Comparison of ENCODE assay signal across 13 cellular contexts in genomic region chr5:2752875-2753435, GRCh38. TPM values are rescaled to one million over a fixed set of nuclear protein-coding genes. Genes with fewer than 3 reads are reported as not detected.
A peak's percentile ranks its signal among the peaks of the same experiment; 100 is the strongest.
DNase-seq lines count a peak whose midpoint lies in the region; ATAC-seq, FAIRE-seq and TF ChIP-seq lines count a peak whose summit lies in the region.
"Had no signal": no experiment of that assay in that cellular context is flagged by ENCODE, and none has a peak within 500 bp of the region (broad histone marks: within the 10 kb centered on the region; RNA-seq: fewer than 3 reads in every experiment).

No MANE protein-coding gene starts in this region.

- CTCF ChIA-PET in activated CD8-positive, alpha-beta T cell treated with anti-CD3 and anti-CD28 coated beads, Interleukin-2, amount 10 ng/mL, durations not matched to agents 7 days and 5 days (lab: Charles Lee), result no interaction called here
- CTCF ChIA-PET in activated CD8-positive, alpha-beta T cell treated with anti-CD3 and anti-CD28 coated beads for 36 hours (lab: Charles Lee), result no interaction called here
- CTCF ChIA-PET in WTC11 (lab: Charles Lee), result interaction anchor here (0.8 to 2.2 kb wide), 5 partner anchors 10 to 443 kb away, joined by 3 to 18 read pairs (median 3); no protein-coding TSS in a partner anchor

- H3K36me3 Mint-ChIP-seq in activated CD8-positive, alpha-beta T cell treated with anti-CD3 and anti-CD28 coated beads, Interleukin-2, amount 10 ng/mL, durations not matched to agents 7 days and 5 days (ENCODE audit: low read depth), result peaks cover 13% of the 10 kb centered on the region
- peaks cover 9% of the 10 kb centered on the region for H3K36me3 Mint-ChIP-seq in activated CD8-positive, alpha-beta T cell treated with anti-CD3 and anti-CD28 coated beads for 36 hours (ENCODE audit: low read depth)
- H3K36me3 Mint-ChIP-seq in WTC11, result peaks cover 7% of the 10 kb centered on the region

- ATAC-seq in activated CD8-positive, alpha-beta T cell treated with anti-CD3 and anti-CD28 coated beads, Interleukin-2, amount 10 ng/mL, durations not matched to agents 7 days and 5 days, result no peak
- ATAC-seq in activated CD8-positive, alpha-beta T cell treated with anti-CD3 and anti-CD28 coated beads for 36 hours, result no peak
- ATAC-seq in WTC11 (no peak), GM21723 (IDR thresholded peaks at IDR 0.05; ENCODE audit: unreplicated experiment) (no peak)

- H3K9me3 Mint-ChIP-seq in activated CD8-positive, alpha-beta T cell treated with anti-CD3 and anti-CD28 coated beads, Interleukin-2, amount 10 ng/mL, durations not matched to agents 7 days and 5 days (ENCODE audit: insufficient read depth), result peaks cover 10% of the 10 kb centered on the region
- H3K9me3 Mint-ChIP-seq in activated CD8-positive, alpha-beta T cell treated with anti-CD3 and anti-CD28 coated beads for 36 hours, result peaks cover 3% of the 10 kb centered on the region
- H3K9me3 Mint-ChIP-seq in WTC11, result no peaks in the 10 kb centered on the region

- peak overlapping the region; percentile 30 for H3K27ac ChIP-seq in subcutaneous abdominal adipose tissue (ENCODE audit: low read depth, low read length)
- H3K27ac ChIP-seq in small intestine (ENCODE audit: low read depth in 1 of 2, low read length in 1 of 2), result no peak overlapping the region

- no peak overlapping the region for H3K27ac Mint-ChIP-seq in activated CD8-positive, alpha-beta T cell treated with anti-CD3 and anti-CD28 coated beads, Interleukin-2, amount 10 ng/mL, durations not matched to agents 7 days and 5 days
- no peak overlapping the region for H3K27ac Mint-ChIP-seq in activated CD8-positive, alpha-beta T cell treated with anti-CD3 and anti-CD28 coated beads for 36 hours
- 0 out of 2 replicates have a peak overlapping the region, but pooled peaks have one; percentile 32 for H3K27ac Mint-ChIP-seq in WTC11

- H3K4me3 ChIP-seq in iPS-15b (ENCODE audit: low read depth, low read length) (peak overlapping the region; percentile 74), subcutaneous abdominal adipose tissue (ENCODE audit: low read depth in 1 of 5, low read length in 5 of 5) (peak overlapping the region in 4 of 5 donors; percentile 59 to 74 (median 66)), small intestine (ENCODE audit: low read depth in 1 of 2, low read length in 2 of 2) (no peak overlapping the region)

- peak overlapping the region; percentile 46 for H3K4me3 Mint-ChIP-seq in activated CD8-positive, alpha-beta T cell treated with anti-CD3 and anti-CD28 coated beads, Interleukin-2, amount 10 ng/mL, durations not matched to agents 7 days and 5 days
- H3K4me3 Mint-ChIP-seq in activated CD8-positive, alpha-beta T cell treated with anti-CD3 and anti-CD28 coated beads for 36 hours, result no peak overlapping the region
- H3K4me3 Mint-ChIP-seq in WTC11, result peak overlapping the region; percentile 87

- WGBS in small intestine, 3 donors, result 4 to 13% (median 7%) methylated on average over 28 to 32 of the region's 32 CpGs

- no peak for DNase-seq in activated CD8-positive, alpha-beta T cell treated with anti-CD3 and anti-CD28 coated beads, Interleukin-2, amount 10 ng/mL, durations not matched to agents 7 days and 5 days
- no peak for DNase-seq in activated CD8-positive, alpha-beta T cell treated with anti-CD3 and anti-CD28 coated beads for 36 hours
- no peak for DNase-seq in WTC11 (ENCODE audit: low spot score)
- no peak for DNase-seq in small intestine
- DNase-seq in GM10266 (ENCODE audit: extremely low spot score), result no peak
- DNase-seq: activated T-cell treated with anti-CD3 and anti-CD28 coated beads for 4 hours, cerebellar nuclear complex, NCI-H226 had no signal

- H3K36me3 ChIP-seq in iPS-15b (ENCODE audit: control insufficient read depth, insufficient read depth, low read length), result peaks cover 15% of the 10 kb centered on the region
- no peaks in the 10 kb centered on the region for H3K36me3 ChIP-seq in subcutaneous abdominal adipose tissue (ENCODE audit: control insufficient read depth in 5 of 5, insufficient read depth in 5 of 5, low read length in 5 of 5)
- no peaks in the 10 kb centered on the region for H3K36me3 ChIP-seq in small intestine (ENCODE audit: control insufficient read depth in 2 of 2, insufficient read depth in 2 of 2, low read length in 2 of 2)

- H3K27me3 ChIP-seq in iPS-15b (ENCODE audit: control insufficient read depth, insufficient read depth, low read length) (peaks cover 26% of the 10 kb centered on the region), subcutaneous abdominal adipose tissue (ENCODE audit: control insufficient read depth in 5 of 5, insufficient read depth in 4 of 5, low read length in 5 of 5) (peaks cover 0 to 36% (median 21%) of the 10 kb centered on the region in 5 donors), small intestine (ENCODE audit: control insufficient read depth in 2 of 2, insufficient read depth in 2 of 2, low read length in 2 of 2) (peaks cover 37 to 70% of the 10 kb centered on the region in 2 donors)

- peak overlapping the region; percentile 26 for H3K9ac ChIP-seq in iPS-15b (ENCODE audit: low read depth, low read length)
- H3K9ac ChIP-seq in subcutaneous abdominal adipose tissue (ENCODE audit: low read length in 5 of 5), result peak overlapping the region in 3 of 5 donors; percentile 45 to 63 (median 52)

- no peaks in the 10 kb centered on the region for H3K4me1 ChIP-seq in iPS-15b (ENCODE audit: control insufficient read depth, insufficient read depth, low read length)
- H3K4me1 ChIP-seq in subcutaneous abdominal adipose tissue (ENCODE audit: control insufficient read depth in 5 of 5, insufficient read depth in 5 of 5, low read length in 5 of 5), result peaks cover 0 to 65% (median 52%) of the 10 kb centered on the region in 5 donors
- H3K4me1 ChIP-seq in small intestine (ENCODE audit: control insufficient read depth in 2 of 2, insufficient read depth in 1 of 2, low read depth in 1 of 2, low read length in 1 of 2), result peaks cover 0 to 3% of the 10 kb centered on the region in 2 donors

- H3K9me3 ChIP-seq in iPS-15b (ENCODE audit: control insufficient read depth, insufficient read depth, low read length) (no peaks in the 10 kb centered on the region), subcutaneous abdominal adipose tissue (ENCODE audit: control insufficient read depth in 5 of 5, low read length in 5 of 5) (no peaks in the 10 kb centered on the region), small intestine (ENCODE audit: control insufficient read depth, low read depth) (no peaks in the 10 kb centered on the region)

- POLR2A ChIA-PET in activated CD8-positive, alpha-beta T cell treated with anti-CD3 and anti-CD28 coated beads, Interleukin-2, amount 10 ng/mL, durations not matched to agents 7 days and 5 days (lab: Charles Lee), result no interaction called here
- POLR2A ChIA-PET in activated CD8-positive, alpha-beta T cell treated with anti-CD3 and anti-CD28 coated beads for 36 hours (lab: Charles Lee), result no interaction called here
- POLR2A ChIA-PET in WTC11 (lab: Charles Lee), result interaction anchor here (1.0 kb wide), 2 partner anchors 9 to 52 kb away, joined by 3 read pairs; no protein-coding TSS in a partner anchor

- FAIRE-seq in small intestine (lab: Jason Lieb, UNC), result no peak
- FAIRE-seq: islet of Langerhans had no signal

- no peak for TF ChIP-seq CTCF in activated CD8-positive, alpha-beta T cell treated with anti-CD3 and anti-CD28 coated beads for 36 hours (IDR thresholded peaks at IDR 0.05)
- no peak for TF ChIP-seq CTCF in WTC11 (IDR thresholded peaks at IDR 0.05)
- no peak for TF ChIP-seq CTCF in GM10266 (IDR thresholded peaks at IDR 0.05; ENCODE audit: control insufficient read depth, insufficient read depth, low read depth, missing control alignments)

- peaks cover 2% of the 10 kb centered on the region for H3K4me1 Mint-ChIP-seq in activated CD8-positive, alpha-beta T cell treated with anti-CD3 and anti-CD28 coated beads, Interleukin-2, amount 10 ng/mL, durations not matched to agents 7 days and 5 days (ENCODE audit: low read depth)
- peaks cover 22% of the 10 kb centered on the region for H3K4me1 Mint-ChIP-seq in activated CD8-positive, alpha-beta T cell treated with anti-CD3 and anti-CD28 coated beads for 36 hours (ENCODE audit: low read depth)
- peaks cover 41% of the 10 kb centered on the region for H3K4me1 Mint-ChIP-seq in WTC11

- intact Hi-C loops in activated CD8-positive, alpha-beta T cell treated with anti-CD3 and anti-CD28 coated beads for 36 hours (cut with micrococcal nuclease), result no loop called here

- peaks cover 55% of the 10 kb centered on the region for H3K27me3 Mint-ChIP-seq in activated CD8-positive, alpha-beta T cell treated with anti-CD3 and anti-CD28 coated beads, Interleukin-2, amount 10 ng/mL, durations not matched to agents 7 days and 5 days (ENCODE audit: low read depth)
- H3K27me3 Mint-ChIP-seq in activated CD8-positive, alpha-beta T cell treated with anti-CD3 and anti-CD28 coated beads for 36 hours, result peaks cover 58% of the 10 kb centered on the region
- H3K27me3 Mint-ChIP-seq in WTC11 (ENCODE audit: low read depth), result peaks cover 65% of the 10 kb centered on the region

TF ChIP-seq in WTC11, 78 proteins besides CTCF, POLR2A, EP300 and RAD21:
- TF ChIP-seq ZNF423 (CRISPR knock-in tag; IDR thresholded peaks at IDR 0.05), result peak; percentile 62; the same call in 1 of the 2 replicates
- TF ChIP-seq ZNF121 (CRISPR knock-in tag; IDR thresholded peaks at IDR 0.05), result no peak
TF ChIP-seq in WTC11: peak in this region for 1.

RNA-seq across cellular contexts. Expression of gene IRX2, which starts 1.5 kb away (rescaled TPM):
- total RNA-seq in activated CD8-positive, alpha-beta T cell treated with anti-CD3 and anti-CD28 coated beads, Interleukin-2, amount 10 ng/mL, durations not matched to agents 7 days and 5 days, result not detected
- total RNA-seq in activated CD8-positive, alpha-beta T cell treated with anti-CD3 and anti-CD28 coated beads for 36 hours, result not detected
- 51.5 to 63.2 TPM (median 52.0 TPM) in 3 replicates for total RNA-seq in WTC11 (2021)
- under 1 TPM in 1 of 3 donors, not detected in 2; 0.07 TPM for polyA plus RNA-seq in small intestine
- polyA plus RNA-seq: AG04450 had no signal

Comparison
In these comparisons a context has a peak if more than half of its experiments do, and no peak if none do; other contexts are left out.
1. H3K4me3 ChIP-seq: peak in iPS-15b (single experiment) and subcutaneous abdominal adipose tissue (4 of 5); none in small intestine (0 of 2).
2. RNA of gene IRX2, which starts 1.5 kb away (total RNA-seq): 51.5 to 63.2 TPM in WTC11; not detected in activated CD8-positive, alpha-beta T cell treated with anti-CD3 and anti-CD28 coated beads, Interleukin-2, amount 10 ng/mL, durations not matched to agents 7 days and 5 days and not detected in activated CD8-positive, alpha-beta T cell treated with anti-CD3 and anti-CD28 coated beads for 36 hours; every median in the first group is over 10 times any median in the second.